ENCODE assay signal across 24 cellular contexts in genomic region chr6:21529431-21529830, GRCh38.
"Had no signal": no experiment of that assay in that cellular context is flagged by ENCODE, and none has a peak within 500 bp of the region (broad histone marks: within the 10 kb centered on the region; RNA-seq: fewer than 3 reads in every experiment).

No MANE protein-coding gene starts in this region.

- H3K36me3 ChIP-seq: left ventricle myocardium inferior, ovary, right atrium auricular region, right lobe of liver, suprapubic skin, thoracic aorta, tibial artery, upper lobe of right lung had no signal

- H3K9me3 Mint-ChIP-seq: immature natural killer cell; naive thymus-derived CD8-positive, alpha-beta T cell; nephron; stimulated activated naive CD8-positive, alpha-beta T cell treated with anti-CD3 and anti-CD28 coated beads, Interleukin-15, Interleukin-2, amounts not matched to agents 100 ng/mL and 50 ng/mL, for 24 hours had no signal

- H3K27ac ChIP-seq: left ventricle myocardium inferior, ovary, right atrium auricular region, right lobe of liver, suprapubic skin, thoracic aorta, tibial artery, upper lobe of right lung had no signal

- ATAC-seq: mucosa of descending colon; naive thymus-derived CD8-positive, alpha-beta T cell; right lobe of liver; upper lobe of right lung had no signal

- H3K27me3 Mint-ChIP-seq: progenitor cell of endocrine pancreas had no signal

- H3K27ac Mint-ChIP-seq: immature natural killer cell; naive thymus-derived CD8-positive, alpha-beta T cell; nephron; progenitor cell of endocrine pancreas; stimulated activated naive CD8-positive, alpha-beta T cell treated with anti-CD3 and anti-CD28 coated beads, Interleukin-15, Interleukin-2, amounts not matched to agents 100 ng/mL and 50 ng/mL, for 24 hours had no signal

- H3K4me3 ChIP-seq: left ventricle myocardium inferior, lung, mucosa of descending colon, ovary, right atrium auricular region, right lobe of liver, smooth muscle cell, suprapubic skin, thoracic aorta, tibial artery, upper lobe of right lung had no signal

- H3K4me1 ChIP-seq: right atrium auricular region, right lobe of liver, suprapubic skin, tibial artery, upper lobe of right lung had no signal

- DNase-seq: hypothalamus; immature natural killer cell; islet precursor cell; left ventricle myocardium inferior; midbrain; mucosa of descending colon; naive thymus-derived CD8-positive, alpha-beta T cell; ovary; right lobe of liver; stimulated activated CD4-positive, alpha-beta T cell treated with anti-CD3 and anti-CD28 coated beads, Interleukin-1b, Interleukin-23, amount 100 ng/mL, for 48 hours; stimulated activated CD4-positive, alpha-beta T cell treated with anti-CD3 and anti-CD28 coated beads, Interleukin-2, amount 100 ng/mL, for 48 hours; stimulated activated CD4-positive, alpha-beta T cell treated with anti-CD3 and anti-CD28 coated beads, Interleukin-4, amount 100 ng/mL, for 4 hours; stimulated activated naive CD4-positive, alpha-beta T cell; tibial artery; trophoblast cell; upper lobe of right lung had no signal

- H3K4me1 Mint-ChIP-seq: immature natural killer cell; naive thymus-derived CD8-positive, alpha-beta T cell had no signal

- H3K36me3 Mint-ChIP-seq: immature natural killer cell; naive thymus-derived CD8-positive, alpha-beta T cell had no signal

- H3K27me3 ChIP-seq: ovary, right atrium auricular region, right lobe of liver, suprapubic skin, tibial artery, upper lobe of right lung had no signal

- H3K4me3 Mint-ChIP-seq: immature natural killer cell; naive thymus-derived CD8-positive, alpha-beta T cell; nephron; stimulated activated naive CD8-positive, alpha-beta T cell treated with anti-CD3 and anti-CD28 coated beads, Interleukin-15, Interleukin-2, amounts not matched to agents 100 ng/mL and 50 ng/mL, for 24 hours had no signal

- H3K4me2 ChIP-seq: smooth muscle cell had no signal
